Comparison of ENCODE assay signal across 26 cellular contexts in genomic region chr18:3121256-3121655, GRCh38.
DNase-seq lines count a peak whose midpoint lies in the region; ATAC-seq and TF ChIP-seq lines count a peak whose summit lies in the region.
"Had no signal": no experiment of that assay in that cellular context is flagged by ENCODE, and none has a peak within 500 bp of the region (broad histone marks: within the 10 kb centered on the region; RNA-seq: fewer than 3 reads in every experiment).

No MANE protein-coding gene starts in this region.

- no peak overlapping the region for H3K27ac Mint-ChIP-seq in naive thymus-derived CD4-positive, alpha-beta T cell
- H3K27ac Mint-ChIP-seq: activated naive CD8-positive, alpha-beta T cell treated with anti-CD3 and anti-CD28 coated beads, Interleukin-2, amount 50 U/mL, for 24 hours; activated T-helper 2 cell treated with anti-CD3 and anti-CD28 coated beads, Interferon-gamma antibody, Interleukin-2, Interleukin-4, amounts not matched to agents 10 μg/mL and 5 μg/mL and 100 μg/mL, durations not matched to agents 14 hours and 24 hours and 36 hours; CD4-positive, CD25-positive, alpha-beta regulatory T cell; immature natural killer cell; mesothelial cell of epicardium; nephron progenitor cell; T-cell had no signal

- CTCF ChIA-PET in naive thymus-derived CD4-positive, alpha-beta T cell (lab: Charles Lee) = no interaction called here

- no peaks in the 10 kb centered on the region for H3K9me3 ChIP-seq in DOHH2 (ENCODE audit: control insufficient read depth, insufficient read depth, low read length)
- H3K9me3 ChIP-seq in naive thymus-derived CD4-positive, alpha-beta T cell (ENCODE audit: control insufficient read depth in 2 of 3, low read length in 3 of 3) = no peaks in the 10 kb centered on the region
- no peaks in the 10 kb centered on the region for H3K9me3 ChIP-seq in Karpas-422 (ENCODE audit: low read length)
- H3K9me3 ChIP-seq: heart left ventricle, left ventricle myocardium inferior, suprapubic skin, vagina had no signal

- H3K27me3 ChIP-seq in DOHH2 (ENCODE audit: control insufficient read depth, low read length) (no peaks in the 10 kb centered on the region), brain microvascular endothelial cell (replicated peaks) (no peaks in the 10 kb centered on the region), foreskin keratinocyte (no peaks in the 10 kb centered on the region), Karpas-422 (ENCODE audit: low read length) (no peaks in the 10 kb centered on the region)
- no peaks in the 10 kb centered on the region for H3K27me3 ChIP-seq in naive thymus-derived CD4-positive, alpha-beta T cell (ENCODE audit: control insufficient read depth in 2 of 2, insufficient read depth in 2 of 2, low read length in 2 of 2)
- H3K27me3 ChIP-seq: heart left ventricle, suprapubic skin, vagina had no signal

- ATAC-seq in foreskin keratinocyte = no peak
- no peak for ATAC-seq in naive thymus-derived CD4-positive, alpha-beta T cell
- ATAC-seq: activated naive CD8-positive, alpha-beta T cell treated with anti-CD3 and anti-CD28 coated beads, Interleukin-2, amount 50 U/mL, for 24 hours; esophagus mucosa; heart left ventricle; T-cell had no signal

- no peaks in the 10 kb centered on the region for H3K4me1 Mint-ChIP-seq in naive thymus-derived CD4-positive, alpha-beta T cell
- H3K4me1 Mint-ChIP-seq: activated naive CD8-positive, alpha-beta T cell treated with anti-CD3 and anti-CD28 coated beads, Interleukin-2, amount 50 U/mL, for 24 hours; CD4-positive, CD25-positive, alpha-beta regulatory T cell; immature natural killer cell; T-cell had no signal

- H3K4me3 Mint-ChIP-seq in naive thymus-derived CD4-positive, alpha-beta T cell = no peak overlapping the region
- H3K4me3 Mint-ChIP-seq: activated naive CD8-positive, alpha-beta T cell treated with anti-CD3 and anti-CD28 coated beads, Interleukin-2, amount 50 U/mL, for 24 hours; CD4-positive, CD25-positive, alpha-beta regulatory T cell; immature natural killer cell; mesothelial cell of epicardium; nephron progenitor cell; T-cell had no signal

- H3K9ac ChIP-seq in Karpas-422 (ENCODE audit: low read length) = no peak overlapping the region
- H3K9ac ChIP-seq: KMS-11 had no signal

- H3K4me3 ChIP-seq in DOHH2 (ENCODE audit: low read length) = no peak overlapping the region
- H3K4me3 ChIP-seq in brain microvascular endothelial cell (ENCODE audit: low read depth, low read length) = no peak overlapping the region
- no peak overlapping the region for H3K4me3 ChIP-seq in naive thymus-derived CD4-positive, alpha-beta T cell (ENCODE audit: low read length)
- no peak overlapping the region for H3K4me3 ChIP-seq in Karpas-422 (ENCODE audit: low read length)
- H3K4me3 ChIP-seq: heart left ventricle, left ventricle myocardium inferior, suprapubic skin, vagina had no signal

- H4K20me1 ChIP-seq in DOHH2 (ENCODE audit: control insufficient read depth, insufficient read depth, low read depth, low read length) = no peaks in the 10 kb centered on the region
- no peaks in the 10 kb centered on the region for H4K20me1 ChIP-seq in Karpas-422 (ENCODE audit: insufficient read depth, low read depth, low read length)

- no peaks in the 10 kb centered on the region for H3K27me3 Mint-ChIP-seq in naive thymus-derived CD4-positive, alpha-beta T cell
- H3K27me3 Mint-ChIP-seq: activated naive CD8-positive, alpha-beta T cell treated with anti-CD3 and anti-CD28 coated beads, Interleukin-2, amount 50 U/mL, for 24 hours; T-cell had no signal

- no peaks in the 10 kb centered on the region for H3K4me1 ChIP-seq in DOHH2 (ENCODE audit: control insufficient read depth, low read length)
- H3K4me1 ChIP-seq in foreskin keratinocyte = no peaks in the 10 kb centered on the region
- H3K4me1 ChIP-seq in naive thymus-derived CD4-positive, alpha-beta T cell (ENCODE audit: control insufficient read depth in 2 of 2, insufficient read depth in 2 of 2, low read length in 2 of 2) = no peaks in the 10 kb centered on the region
- no peaks in the 10 kb centered on the region for H3K4me1 ChIP-seq in Karpas-422 (ENCODE audit: low read length)
- H3K4me1 ChIP-seq: left ventricle myocardium inferior, vagina had no signal

- intact Hi-C loops in naive thymus-derived CD4-positive, alpha-beta T cell (cut with micrococcal nuclease) = no loop called here

- POLR2A ChIA-PET in naive thymus-derived CD4-positive, alpha-beta T cell (lab: Charles Lee) = no interaction called here

- no peaks in the 10 kb centered on the region for H3F3A ChIP-seq in DOHH2 (ENCODE audit: control insufficient read depth, insufficient read depth)

- H3K9me2 ChIP-seq in DOHH2 (replicated peaks; ENCODE audit: control insufficient read depth, low read length) = no peaks in the 10 kb centered on the region
- no peaks in the 10 kb centered on the region for H3K9me2 ChIP-seq in Karpas-422 (replicated peaks; ENCODE audit: insufficient read depth, low read length)

- in situ Hi-C loops in brain microvascular endothelial cell (cut with HindIII; ENCODE audit: low pct_ligation_motif_present, low sequenced_read_pairs) = no loop called here

- H3K9me3 Mint-ChIP-seq in naive thymus-derived CD4-positive, alpha-beta T cell = peaks cover 0 to 6% (median 0%) of the 10 kb centered on the region in 11 donors

- no peaks in the 10 kb centered on the region for H3K36me3 ChIP-seq in DOHH2 (ENCODE audit: control insufficient read depth, low read length)
- no peaks in the 10 kb centered on the region for H3K36me3 ChIP-seq in brain microvascular endothelial cell (replicated peaks)
- no peaks in the 10 kb centered on the region for H3K36me3 ChIP-seq in naive thymus-derived CD4-positive, alpha-beta T cell (ENCODE audit: control insufficient read depth in 2 of 3, insufficient read depth in 3 of 3, low read length in 3 of 3)
- no peaks in the 10 kb centered on the region for H3K36me3 ChIP-seq in Karpas-422 (ENCODE audit: insufficient read depth, low read length)
- H3K36me3 ChIP-seq: suprapubic skin, vagina had no signal

- DNase-seq in MV-4-11 (lab: John Stamatoyannopoulos, UW) (peak; percentile 12), brain microvascular endothelial cell (no peak), foreskin keratinocyte (no peak), Karpas-422 (no peak), NCI-H446 treated with DMSO at 0.1 percent for 48 hours (lab: John Stamatoyannopoulos, UW) (no peak), putamen (ENCODE audit: low spot score) (no peak)
- no peak for DNase-seq in naive thymus-derived CD4-positive, alpha-beta T cell
- DNase-seq: activated CD4-positive, alpha-beta T cell treated with anti-CD3 and anti-CD28 coated beads for 4 hours; activated naive CD8-positive, alpha-beta T cell treated with anti-CD3 and anti-CD28 coated beads, Interleukin-2, amount 50 U/mL, for 24 hours; CD4-positive, CD25-positive, alpha-beta regulatory T cell; heart left ventricle; immature natural killer cell; left ventricle myocardium inferior; NCI-H1105 treated with DMSO at 0.1 percent for 48 hours; NCI-H2081; NCI-H524 treated with DMSO at 0.1 percent for 48 hours; nephron progenitor cell; SHP77; T-cell had no signal

- H3K79me2 ChIP-seq in DOHH2 (ENCODE audit: control insufficient read depth, low read length) (no peaks in the 10 kb centered on the region), Karpas-422 (ENCODE audit: low read length) (no peaks in the 10 kb centered on the region)

- no peak overlapping the region for H3K27ac ChIP-seq in DOHH2 (ENCODE audit: low read depth, low read length)
- H3K27ac ChIP-seq in brain microvascular endothelial cell = no peak overlapping the region
- no peak overlapping the region for H3K27ac ChIP-seq in foreskin keratinocyte
- no peak overlapping the region for H3K27ac ChIP-seq in naive thymus-derived CD4-positive, alpha-beta T cell (ENCODE audit: low read depth, low read length)
- H3K27ac ChIP-seq in Karpas-422 (ENCODE audit: low read length) = no peak overlapping the region
- H3K27ac ChIP-seq: KMS-11, suprapubic skin, vagina had no signal

- H3K4me2 ChIP-seq in DOHH2 (ENCODE audit: low read length) = no peak overlapping the region
- H3K4me2 ChIP-seq in Karpas-422 (ENCODE audit: low read depth, low read length, poor library complexity, severe bottlenecking) = no peak overlapping the region
- H3K4me2 ChIP-seq: KMS-11 had no signal

- TF ChIP-seq CTCF in DOHH2 (IDR thresholded peaks at IDR 0.05; ENCODE audit: low read depth, low read length, poor library complexity, severe bottlenecking) (peak; percentile 22), brain microvascular endothelial cell (IDR thresholded peaks at IDR 0.05; ENCODE audit: low read depth, low read length, missing control alignments) (peak; percentile 26), foreskin keratinocyte (conservative IDR thresholded peaks at IDR 0.05) (peak; percentile 26)

- H2AFZ ChIP-seq in Karpas-422 (ENCODE audit: low read length) = no peak overlapping the region

- peaks cover 5 to 26% (median 15%) of the 10 kb centered on the region in 5 donors for H3K36me3 Mint-ChIP-seq in naive thymus-derived CD4-positive, alpha-beta T cell
